1 cellular context compared by ENCODE assay signal in the genomic region with DNA sequence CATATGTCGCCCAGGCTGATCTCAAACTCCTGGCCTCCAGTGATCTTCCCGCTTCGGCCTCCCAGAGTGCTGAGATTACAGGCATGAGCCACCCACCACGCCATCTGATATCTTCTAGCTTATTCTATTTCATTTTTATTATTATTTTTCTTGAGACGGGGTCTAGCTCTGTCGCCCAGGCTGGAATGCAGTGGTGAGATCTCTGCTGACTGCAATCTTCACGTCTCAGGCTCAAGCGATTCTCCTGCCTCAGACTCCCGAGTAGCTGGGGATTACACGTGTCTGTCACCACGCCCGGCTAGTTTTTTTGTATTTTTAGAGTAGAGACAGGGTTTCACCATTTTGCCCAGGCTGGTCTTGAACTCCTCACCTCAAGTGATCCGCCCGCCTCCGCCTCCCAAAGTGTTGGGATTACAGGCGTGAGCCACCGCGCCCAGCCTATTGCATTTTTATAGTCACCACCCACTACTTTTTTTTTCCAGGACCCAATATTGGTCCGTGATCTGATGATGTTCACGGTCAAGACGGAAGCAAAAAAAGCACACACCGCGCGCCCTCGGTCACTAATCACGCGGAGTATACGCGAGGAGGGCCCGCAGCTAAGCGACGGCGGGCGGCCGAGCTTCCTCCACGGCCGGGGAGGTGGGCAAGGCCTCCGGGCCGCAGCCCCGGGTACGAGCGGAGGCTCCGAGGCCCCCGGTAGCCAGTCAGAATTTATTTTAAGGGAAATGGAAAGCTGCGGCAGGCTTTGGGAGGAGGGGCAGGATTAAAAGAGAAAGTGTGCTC.
TF ChIP-seq lines count a peak whose summit lies in the region.

No MANE protein-coding gene starts in this region.

TF ChIP-seq in SK-N-SH, 30 proteins besides CTCF, POLR2A, EP300 and RAD21 (continued from another document):
- TF ChIP-seq IRF3 (IDR thresholded peaks at IDR 0.05; ENCODE audit: low read depth, low read length) (no peak), POLR2AphosphoS5 (IDR thresholded peaks at IDR 0.05; ENCODE audit: low read depth, low read length) (no peak), YY1 (IDR thresholded peaks at IDR 0.05; ENCODE audit: low read depth) (no peak), MAX (IDR thresholded peaks at IDR 0.05; ENCODE audit: low read depth) (peak; percentile 16; the same call in 1 of the 2 replicates)
